Comparison of ENCODE assay signal across 20 cellular contexts in the genomic region with DNA sequence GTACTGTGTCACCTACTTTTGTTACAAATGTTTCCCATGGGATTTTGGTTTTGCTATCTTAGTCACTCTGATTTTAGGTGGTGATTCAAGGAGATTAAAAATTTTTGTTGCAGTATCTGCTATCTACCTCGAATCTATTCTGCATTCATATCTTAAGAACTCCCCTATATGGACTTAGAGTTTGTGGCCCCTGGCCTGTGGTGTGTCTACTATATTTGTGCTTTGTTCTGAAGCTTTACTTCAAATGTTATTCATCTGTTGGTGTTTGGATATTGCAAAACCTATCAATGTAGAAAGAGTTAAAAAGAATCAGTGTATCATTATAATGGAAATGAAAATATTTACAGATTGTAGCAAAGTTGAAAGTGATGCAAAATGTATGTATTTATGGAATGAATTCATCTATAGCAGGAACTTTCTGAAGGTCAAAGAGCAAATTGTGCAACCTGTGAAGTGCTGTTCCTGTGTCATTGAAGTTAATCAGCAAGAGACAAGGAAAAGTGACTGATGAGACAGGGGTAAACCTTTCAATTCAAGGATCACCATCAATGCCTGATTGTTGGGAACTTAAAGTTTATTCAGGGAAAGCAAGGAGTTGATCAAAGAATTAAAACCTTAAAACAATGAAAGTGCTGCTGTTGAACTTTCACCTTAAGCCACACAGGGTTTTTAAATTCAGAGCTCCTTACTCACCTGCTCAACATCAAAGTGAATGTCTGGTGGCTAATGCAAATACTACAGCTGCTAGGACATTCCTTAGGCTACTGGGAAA.
DNase-seq lines count a peak whose midpoint lies in the region; ATAC-seq and TF ChIP-seq lines count a peak whose summit lies in the region.
"Had no signal": no experiment of that assay in that cellular context is flagged by ENCODE, and none has a peak within 500 bp of the region (broad histone marks: within the 10 kb centered on the region; RNA-seq: fewer than 3 reads in every experiment).

No MANE protein-coding gene starts in this region.

- H3K9me2 ChIP-seq in PC-3 (replicated peaks; ENCODE audit: low read length): no peaks in the 10 kb centered on the region

- peaks cover 9 to 32% (median 18%) of the 10 kb centered on the region in 11 experiments; a peak in 21 of 22 replicates for H3K36me3 ChIP-seq in BLaER1 treated with 17β-estradiol and CSF1 and Interleukin-3, amounts not matched to agents 10 nM and 100 nM
- H3K36me3 ChIP-seq in PC-3 (ENCODE audit: low read depth, low read length) (peaks cover 12% of the 10 kb centered on the region; the same call in 1 of the 2 replicates), kidney epithelial cell (ENCODE audit: control insufficient read depth, insufficient read depth, low read length) (no peaks in the 10 kb centered on the region), neutrophil (peaks cover 15% of the 10 kb centered on the region)
- H3K36me3 ChIP-seq: upper lobe of left lung had no signal

- no peak overlapping the region for H3K27ac Mint-ChIP-seq in activated CD8-positive, alpha-beta T cell treated with anti-CD3 and anti-CD28 coated beads for 36 hours
- H3K27ac Mint-ChIP-seq: activated CD4-positive, alpha-beta T cell treated with anti-CD3 and anti-CD28 coated beads, Interleukin-2, amount 10 ng/mL, durations not matched to agents 7 days and 5 days; T-cell had no signal

- H3F3A ChIP-seq in PC-3 (ENCODE audit: low read length, unreplicated experiment): no peaks in the 10 kb centered on the region

- no peak overlapping the region for H2AFZ ChIP-seq in PC-3 (ENCODE audit: low read length)

- peaks cover 37 to 79% (median 54%) of the 10 kb centered on the region in 11 experiments; a peak in 20 of 22 replicates for H4K20me1 ChIP-seq in BLaER1 treated with 17β-estradiol and CSF1 and Interleukin-3, amounts not matched to agents 10 nM and 100 nM
- H4K20me1 ChIP-seq in PC-3 (ENCODE audit: low read length): peaks cover 12% of the 10 kb centered on the region; the same call in 1 of the 2 replicates

- BruUV-seq in PC-3 (replicated peaks; lab: Mats Ljungman, UMichigan): no TSS peak

- POLR2A ChIA-PET in PC-3 (lab: Charles Lee; ENCODE audit: unreplicated experiment): no interaction called here
- POLR2A ChIA-PET in activated CD8-positive, alpha-beta T cell treated with anti-CD3 and anti-CD28 coated beads for 36 hours (lab: Charles Lee): interaction anchor here (1.1 kb wide), 1 partner anchor 60 kb away, joined by 3 read pairs; no protein-coding TSS in a partner anchor

- peak; percentile 51; the same call in 1 of the 2 replicates for ATAC-seq in PC-3
- ATAC-seq in HG03457 (IDR thresholded peaks at IDR 0.05; ENCODE audit: unreplicated experiment): no peak
- no peak for ATAC-seq in activated CD8-positive, alpha-beta T cell treated with anti-CD3 and anti-CD28 coated beads for 36 hours
- ATAC-seq in GM18861 (IDR thresholded peaks at IDR 0.05; ENCODE audit: unreplicated experiment): no peak
- ATAC-seq: T-cell had no signal

- H3K4me1 ChIP-seq in BLaER1 treated with 17β-estradiol and CSF1 and Interleukin-3, amounts not matched to agents 10 nM and 100 nM: peaks cover 7 to 20% (median 13%) of the 10 kb centered on the region in 10 experiments; a peak in 19 of 20 replicates
- H3K4me1 ChIP-seq in PC-3 (ENCODE audit: insufficient read depth, low read length): peaks cover 11% of the 10 kb centered on the region; the same call in 1 of the 2 replicates
- H3K4me1 ChIP-seq in neutrophil (ENCODE audit: control insufficient read depth in 1 of 2, insufficient read depth in 1 of 2, low read depth in 1 of 2, low read length in 1 of 2): peaks cover 0 to 3% of the 10 kb centered on the region in 2 experiments

- no peak overlapping the region for H3K27ac ChIP-seq in BLaER1 treated with 17β-estradiol and CSF1 and Interleukin-3, amounts not matched to agents 10 nM and 100 nM
- H3K27ac ChIP-seq in PC-3 (ENCODE audit: low read length): no peak overlapping the region
- H3K27ac ChIP-seq in neutrophil: peak overlapping the region; percentile 30
- H3K27ac ChIP-seq: KMS-11, left ventricle myocardium inferior, sigmoid colon, upper lobe of left lung had no signal

- H3K9me3 Mint-ChIP-seq in activated CD8-positive, alpha-beta T cell treated with anti-CD3 and anti-CD28 coated beads for 36 hours: no peaks in the 10 kb centered on the region
- H3K9me3 Mint-ChIP-seq: activated CD4-positive, alpha-beta T cell treated with anti-CD3 and anti-CD28 coated beads, Interleukin-2, amount 10 ng/mL, durations not matched to agents 7 days and 5 days; CD14-positive monocyte; T-cell had no signal

- peaks cover 74% of the 10 kb centered on the region for H3K79me2 ChIP-seq in PC-3 (ENCODE audit: low read length)

- no peak for TF ChIP-seq CTCF in PC-3 (conservative IDR thresholded peaks at IDR 0.05; ENCODE audit: low read depth, low read length)
- no peak for TF ChIP-seq CTCF in kidney epithelial cell (IDR thresholded peaks at IDR 0.05; ENCODE audit: insufficient read depth, low read length, poor library complexity, severe bottlenecking)
- no peak for TF ChIP-seq CTCF in neutrophil (IDR thresholded peaks at IDR 0.05)
- no peak for TF ChIP-seq CTCF in activated CD8-positive, alpha-beta T cell treated with anti-CD3 and anti-CD28 coated beads for 36 hours (IDR thresholded peaks at IDR 0.05)

- DNase-seq in PC-3 (peak; percentile 25), kidney epithelial cell (ENCODE audit: low read depth) (peak; percentile 9), activated T-cell treated with anti-CD3 and anti-CD28 coated beads for 4 hours (no peak)
- no peak for DNase-seq in activated CD8-positive, alpha-beta T cell treated with anti-CD3 and anti-CD28 coated beads for 36 hours
- DNase-seq: activated CD4-positive, alpha-beta T cell treated with anti-CD3 and anti-CD28 coated beads, Interleukin-2, amount 10 ng/mL, durations not matched to agents 7 days and 5 days; activated naive CD4-positive, alpha-beta T cell; effector CD8-positive, alpha-beta T cell; left ventricle myocardium inferior; NCI-H1105; NCI-H524 treated with DMSO at 0.1 percent for 48 hours; SHP77; sigmoid colon; T-cell; upper lobe of left lung had no signal

- H3K4me3 Mint-ChIP-seq in activated CD8-positive, alpha-beta T cell treated with anti-CD3 and anti-CD28 coated beads for 36 hours: no peak overlapping the region
- H3K4me3 Mint-ChIP-seq: activated CD4-positive, alpha-beta T cell treated with anti-CD3 and anti-CD28 coated beads, Interleukin-2, amount 10 ng/mL, durations not matched to agents 7 days and 5 days; CD14-positive monocyte; T-cell had no signal

- H3K4me1 Mint-ChIP-seq in activated CD8-positive, alpha-beta T cell treated with anti-CD3 and anti-CD28 coated beads for 36 hours (ENCODE audit: low read depth): peaks cover 10% of the 10 kb centered on the region

- H3K27me3 Mint-ChIP-seq in activated CD8-positive, alpha-beta T cell treated with anti-CD3 and anti-CD28 coated beads for 36 hours: no peaks in the 10 kb centered on the region
- H3K27me3 Mint-ChIP-seq: activated CD4-positive, alpha-beta T cell treated with anti-CD3 and anti-CD28 coated beads, Interleukin-2, amount 10 ng/mL, durations not matched to agents 7 days and 5 days; T-cell had no signal

- H3K9me3 ChIP-seq in BLaER1 treated with 17β-estradiol and CSF1 and Interleukin-3, amounts not matched to agents 10 nM and 100 nM (replicated peaks in 1 of 11): no peaks in the 10 kb centered on the region
- no peaks in the 10 kb centered on the region for H3K9me3 ChIP-seq in PC-3 (ENCODE audit: low read length)
- H3K9me3 ChIP-seq in neutrophil: no peaks in the 10 kb centered on the region
- H3K9me3 ChIP-seq: left ventricle myocardium inferior, sigmoid colon, upper lobe of left lung had no signal

- no peaks in the 10 kb centered on the region for H3K27me3 ChIP-seq in BLaER1 treated with 17β-estradiol and CSF1 and Interleukin-3, amounts not matched to agents 10 nM and 100 nM
- no peaks in the 10 kb centered on the region for H3K27me3 ChIP-seq in PC-3 (ENCODE audit: low read length)
- no peaks in the 10 kb centered on the region for H3K27me3 ChIP-seq in kidney epithelial cell (ENCODE audit: control insufficient read depth, insufficient read depth, low read length)
- H3K27me3 ChIP-seq in neutrophil: no peaks in the 10 kb centered on the region
- H3K27me3 ChIP-seq: sigmoid colon, upper lobe of left lung had no signal

- H3K36me3 Mint-ChIP-seq in activated CD8-positive, alpha-beta T cell treated with anti-CD3 and anti-CD28 coated beads for 36 hours (ENCODE audit: low read depth): no peaks in the 10 kb centered on the region

- H3K4me2 ChIP-seq in BLaER1 treated with 17β-estradiol and CSF1 and Interleukin-3, amounts not matched to agents 10 nM and 100 nM: peak overlapping the region in 9 of 11 experiments; percentile 26 to 70 (median 54); a peak in 16 of 22 replicates
- H3K4me2 ChIP-seq in PC-3 (ENCODE audit: low read length): no peak overlapping the region
- H3K4me2 ChIP-seq: KMS-11 had no signal

- no peak overlapping the region for H3K4me3 ChIP-seq in BLaER1 treated with 17β-estradiol and CSF1 and Interleukin-3, amounts not matched to agents 10 nM and 100 nM
- no peak overlapping the region for H3K4me3 ChIP-seq in PC-3 (ENCODE audit: low read length)
- no peak overlapping the region for H3K4me3 ChIP-seq in kidney epithelial cell (ENCODE audit: low read depth, low read length)
- no peak overlapping the region for H3K4me3 ChIP-seq in neutrophil (ENCODE audit: low read depth in 1 of 2, low read length in 1 of 2)
- H3K4me3 ChIP-seq: left ventricle myocardium inferior, sigmoid colon, upper lobe of left lung had no signal

- H3K9ac ChIP-seq in BLaER1 treated with 17β-estradiol and CSF1 and Interleukin-3, amounts not matched to agents 10 nM and 100 nM: peak overlapping the region in 2 of 11 experiments; percentile 15 to 39; a peak in 1 of 22 replicates
- H3K9ac ChIP-seq in PC-3 (ENCODE audit: low read length): no peak overlapping the region
- H3K9ac ChIP-seq: KMS-11 had no signal

- intact Hi-C loops in PC-3 (cut with micrococcal nuclease): loop anchor here (1.0 to 5.0 kb wide), 4 partner anchors 69 to 245 kb away; a partner anchor contains a TSS
- intact Hi-C loops in activated CD8-positive, alpha-beta T cell treated with anti-CD3 and anti-CD28 coated beads for 36 hours (cut with micrococcal nuclease): no loop called here

- CTCF ChIA-PET in PC-3 (lab: Charles Lee): interaction anchor here (0.5 to 1.0 kb wide), 5 partner anchors 65 to 200 kb away, joined by 3 to 5 read pairs (median 4); no protein-coding TSS in a partner anchor
- CTCF ChIA-PET in activated CD8-positive, alpha-beta T cell treated with anti-CD3 and anti-CD28 coated beads for 36 hours (lab: Charles Lee): interaction anchor here (1.4 to 2.8 kb wide), 3 partner anchors 12 to 430 kb away, joined by 3 to 10 read pairs (median 8); no protein-coding TSS in a partner anchor

Comparison
In these comparisons a context has a peak if more than half of its experiments do, and no peak if none do; other contexts are left out.
1. DNase-seq: peak in PC-3 (single experiment) and kidney epithelial cell (single experiment); none in activated CD8-positive, alpha-beta T cell treated with anti-CD3 and anti-CD28 coated beads for 36 hours (single experiment) and activated T-cell treated with anti-CD3 and anti-CD28 coated beads for 4 hours (single experiment).